ENCODE assay signal across 18 cellular contexts in genomic region chr14:65214741-65215140, GRCh38.
DNase-seq lines count a peak whose midpoint lies in the region; ATAC-seq and TF ChIP-seq lines count a peak whose summit lies in the region.
"Had no signal": no experiment of that assay in that cellular context is flagged by ENCODE, and none has a peak within 500 bp of the region (broad histone marks: within the 10 kb centered on the region; RNA-seq: fewer than 3 reads in every experiment).

No MANE protein-coding gene starts in this region.

- no peak overlapping the region for H3K27ac ChIP-seq in right cardiac atrium (ENCODE audit: low read length)
- no peak overlapping the region for H3K27ac ChIP-seq in parathyroid adenoma
- H3K27ac ChIP-seq: neutrophil had no signal

- H3K79me2 ChIP-seq in parathyroid adenoma, result no peaks in the 10 kb centered on the region

- H3K27me3 ChIP-seq in right cardiac atrium (ENCODE audit: control insufficient read depth, insufficient read depth) (no peaks in the 10 kb centered on the region), parathyroid adenoma (ENCODE audit: control insufficient read depth, insufficient read depth, low read length) (no peaks in the 10 kb centered on the region)
- H3K27me3 ChIP-seq: neutrophil had no signal

- no peak overlapping the region for H3K9ac ChIP-seq in parathyroid adenoma

- no peak for TF ChIP-seq CTCF in parathyroid adenoma (IDR thresholded peaks at IDR 0.05)

- 58% methylated on average over 2 of the region's 2 CpGs for WGBS in right cardiac atrium

- H3K4me3 ChIP-seq in right cardiac atrium (ENCODE audit: low read length), result no peak overlapping the region
- H3K4me3 ChIP-seq in parathyroid adenoma (ENCODE audit: low read depth, low read length), result no peak overlapping the region
- H3K4me3 ChIP-seq: K562 had no signal

- H3K36me3 ChIP-seq in parathyroid adenoma (ENCODE audit: control insufficient read depth, insufficient read depth, low read length), result no peaks in the 10 kb centered on the region
- H3K36me3 ChIP-seq: neutrophil had no signal

- ATAC-seq in SK-N-SH treated with all-trans-retinoic acid at 6 μM for 48 hours (peak; percentile 76), right cardiac atrium (peak; percentile 47 to 80), HG03342 (IDR thresholded peaks at IDR 0.05; ENCODE audit: unreplicated experiment) (no peak), GM19455 (IDR thresholded peaks at IDR 0.05; ENCODE audit: unreplicated experiment) (no peak), HG02840 (IDR thresholded peaks at IDR 0.05; ENCODE audit: low FRiP score, unreplicated experiment) (no peak)
- ATAC-seq: activated CD8-positive, alpha-beta T cell treated with anti-CD3 and anti-CD28 coated beads, Interleukin-2, amount 10 ng/mL, durations not matched to agents 7 days and 5 days; CD8-positive, alpha-beta T cell; K562 had no signal

- peak overlapping the region; percentile 45 for H2AFZ ChIP-seq in parathyroid adenoma

- DNase-seq in ELF-1 (ENCODE audit: low read depth, low spot score) (peak; percentile 64), right cardiac atrium (peak in 2 of 3 donors; percentile 46 to 63), cerebellar cortex (ENCODE audit: low spot score) (no peak)
- DNase-seq: activated CD4-positive, CD25-positive, alpha-beta regulatory T cell; activated CD8-positive, alpha-beta T cell treated with anti-CD3 and anti-CD28 coated beads, Interleukin-2, amount 10 ng/mL, durations not matched to agents 7 days and 5 days; CD8-positive, alpha-beta T cell; cortex of kidney; DMS53; foreskin fibroblast; kidney; NCI-H187 had no signal

- H3K4me2 ChIP-seq in parathyroid adenoma (ENCODE audit: low read length), result no peak overlapping the region

- H3K9me3 ChIP-seq in right cardiac atrium (ENCODE audit: control insufficient read depth, low read length) (no peaks in the 10 kb centered on the region), parathyroid adenoma (ENCODE audit: control insufficient read depth, low read length) (no peaks in the 10 kb centered on the region)
- H3K9me3 ChIP-seq: neutrophil had no signal

- intact Hi-C loops in right cardiac atrium (cut with DNase I), result no loop called here

- H3K4me1 ChIP-seq in right cardiac atrium (ENCODE audit: control insufficient read depth, insufficient read depth, low read length), result peaks cover 6% of the 10 kb centered on the region
- H3K4me1 ChIP-seq in parathyroid adenoma, result peaks cover 3% of the 10 kb centered on the region

TF ChIP-seq in SK-N-SH treated with all-trans-retinoic acid at 6 μM for 48 hours, 23 proteins besides CTCF, POLR2A, EP300 and RAD21:
- TF ChIP-seq ESRRG (CRISPR knock-in tag; IDR thresholded peaks at IDR 0.05) (no peak), ISL1 (CRISPR knock-in tag; IDR thresholded peaks at IDR 0.05) (no peak), TOX (CRISPR knock-in tag; IDR thresholded peaks at IDR 0.05; ENCODE audit: borderline replicate concordance) (0 out of 2 replicates have a peak, but pooled peaks have one; percentile 39), RARB (CRISPR knock-in tag; IDR thresholded peaks at IDR 0.05) (0 out of 2 replicates have a peak, but pooled peaks have one; percentile 14), TSHZ2 (CRISPR knock-in tag; IDR thresholded peaks at IDR 0.05) (no peak)
TF ChIP-seq in SK-N-SH treated with all-trans-retinoic acid at 6 μM for 48 hours: peak in this region for 2.

Comparison
In these comparisons a context has a peak if more than half of its experiments do, and no peak if none do; other contexts are left out.
1. ATAC-seq: peak in SK-N-SH treated with all-trans-retinoic acid at 6 μM for 48 hours (single experiment) and right cardiac atrium (2 of 2); none in HG03342 (single experiment), GM19455 (single experiment) and HG02840 (single experiment).